In the genomic region with DNA sequence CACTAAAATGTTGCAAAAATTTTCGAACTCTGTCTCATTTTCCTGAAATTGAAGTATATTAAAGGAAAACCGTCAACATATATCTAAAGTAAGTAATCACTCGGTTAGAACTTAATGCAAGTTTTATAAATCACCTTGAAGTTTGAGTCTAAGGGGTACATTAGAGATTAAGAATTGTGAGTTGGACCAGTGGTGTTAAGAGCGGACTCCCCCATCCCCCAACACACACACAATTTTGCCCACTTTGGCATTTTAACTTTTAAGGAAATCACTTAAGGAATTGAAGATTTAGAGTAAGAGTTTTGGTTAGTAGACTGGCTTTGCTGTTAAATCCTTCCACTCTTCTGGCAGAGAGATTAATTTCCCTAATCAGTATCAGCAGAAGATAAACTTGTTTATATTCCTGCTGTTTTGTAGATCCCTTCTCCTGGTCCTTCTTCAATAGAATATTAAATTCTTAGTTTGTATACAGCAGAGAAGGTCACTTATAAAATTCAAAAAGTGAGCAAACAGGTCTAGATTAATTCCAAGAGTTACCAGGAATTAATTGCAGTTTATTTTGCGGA, we compare ENCODE assay signal across 8 cellular contexts. TPM values are rescaled to one million over a fixed set of nuclear protein-coding genes. Genes with fewer than 3 reads are reported as not detected.
DNase-seq lines count a peak whose midpoint lies in the region; ATAC-seq and TF ChIP-seq lines count a peak whose summit lies in the region.

No MANE protein-coding gene starts in this region.

- WGBS in esophagus squamous epithelium, 2 donors: 8 to 10% methylated on average over 5 of the region's 5 CpGs

- no peaks in the 10 kb centered on the region for H3K27me3 ChIP-seq in Peyer's patch
- no peaks in the 10 kb centered on the region for H3K27me3 ChIP-seq in esophagus squamous epithelium

- peak overlapping the region; percentile 80 for H3K4me3 ChIP-seq in GM12864 (ENCODE audit: low read depth, low read length)
- peak overlapping the region; percentile 66 to 92 (median 86) for H3K4me3 ChIP-seq in Peyer's patch
- peak overlapping the region; percentile 76 to 97 (median 92) for H3K4me3 ChIP-seq in esophagus squamous epithelium

- H3K27ac ChIP-seq in Peyer's patch (peak overlapping the region; percentile 34 to 98 (median 96)), esophagus squamous epithelium (peak overlapping the region; percentile 96 to 100 (median 100))

- TF ChIP-seq POLR2A in Peyer's patch (IDR thresholded peaks at IDR 0.05): no peak
- no peak for TF ChIP-seq POLR2A in esophagus squamous epithelium (IDR thresholded peaks at IDR 0.05)

- intact Hi-C loops in esophagus squamous epithelium (cut with DNase I): loop anchor here (10.0 kb wide), 1 partner anchor 222 kb away; no protein-coding TSS in a partner anchor

- H3K36me3 ChIP-seq in Peyer's patch (no peaks in the 10 kb centered on the region), esophagus squamous epithelium (no peaks in the 10 kb centered on the region)

- TF ChIP-seq CTCF in GM12864 (IDR thresholded peaks at IDR 0.05; ENCODE audit: low read depth, low read length, missing control alignments): no peak
- TF ChIP-seq CTCF in Peyer's patch (IDR thresholded peaks at IDR 0.05): no peak
- TF ChIP-seq CTCF in esophagus squamous epithelium (IDR thresholded peaks at IDR 0.05): no peak

- H3K9me3 ChIP-seq in Peyer's patch (no peaks in the 10 kb centered on the region), esophagus squamous epithelium (no peaks in the 10 kb centered on the region)

- no peak for ATAC-seq in GM19023 (IDR thresholded peaks at IDR 0.05; ENCODE audit: unreplicated experiment)
- ATAC-seq in GM18502 (IDR thresholded peaks at IDR 0.05; ENCODE audit: poor library complexity, unreplicated experiment): no peak

- DNase-seq in GM12864 (ENCODE audit: low read depth) (no peak), Peyer's patch (no peak), esophagus squamous epithelium (lab: John Stamatoyannopoulos, UW) (no peak), pons (ENCODE audit: low spot score) (peak; percentile 37), NK-92 (lab: John Stamatoyannopoulos, UW; ENCODE audit: unreplicated experiment) (no peak), HuH-7 (ENCODE audit: low spot score) (no peak)

- peaks cover 0 to 19% (median 4%) of the 10 kb centered on the region in 4 donors for H3K4me1 ChIP-seq in Peyer's patch
- peaks cover 17 to 57% (median 20%) of the 10 kb centered on the region in 3 donors for H3K4me1 ChIP-seq in esophagus squamous epithelium

RNA-seq across cellular contexts. Expression of a gene that starts 1.5 kb away (rescaled TPM):
- 100 to 1,000 TPM in 1 of 4 donors, 10 to 100 TPM in 3; 52.1 to 160 (median 71.1) TPM for total RNA-seq in Peyer's patch
- total RNA-seq in esophagus squamous epithelium: 100 to 1,000 TPM; 108 to 199 (median 127) TPM
